ENCODE assay signal across 9 cellular contexts in genomic region chr12:11500222-11500860, GRCh38.
DNase-seq lines count a peak whose midpoint lies in the region; ATAC-seq and TF ChIP-seq lines count a peak whose summit lies in the region.
"Had no signal": no experiment of that assay in that cellular context is flagged by ENCODE, and none has a peak within 500 bp of the region (broad histone marks: within the 10 kb centered on the region; RNA-seq: fewer than 3 reads in every experiment).

No MANE protein-coding gene starts in this region.

- no peaks in the 10 kb centered on the region for H3K9me3 ChIP-seq in breast epithelium

- no peak for ATAC-seq in HG03159 (IDR thresholded peaks at IDR 0.05; ENCODE audit: unreplicated experiment)

- TF ChIP-seq CTCF in breast epithelium (IDR thresholded peaks at IDR 0.05) (no peak), coronary artery (IDR thresholded peaks at IDR 0.05) (no peak)

- H3K4me3 ChIP-seq in breast epithelium (no peak overlapping the region), coronary artery (no peak overlapping the region)

- H3K4me1 ChIP-seq in breast epithelium: no peaks in the 10 kb centered on the region

- no peak overlapping the region for H3K27ac ChIP-seq in breast epithelium
- no peak overlapping the region for H3K27ac ChIP-seq in coronary artery
- H3K27ac ChIP-seq: KMS-11 had no signal

- TF ChIP-seq POLR2A in breast epithelium (IDR thresholded peaks at IDR 0.05): no peak

- peaks cover 0 to 15% of the 10 kb centered on the region in 2 donors for H3K27me3 ChIP-seq in breast epithelium

- intact Hi-C loops in breast epithelium (cut with DNase I; ENCODE audit: low total_unique reads): no loop called here

- DNase-seq in GDM1 (lab: John Stamatoyannopoulos, UW) (peak; percentile 41), LoVo (ENCODE audit: low spot score) (peak; percentile 74), breast epithelium (ENCODE audit: low spot score in 2 of 2) (peak; percentile 65 to 90), iPS-NIHi11 (ENCODE audit: low spot score) (peak; percentile 97), coronary artery (ENCODE audit: low spot score) (no peak)
- DNase-seq in activated CD4-positive, CD25-positive, alpha-beta regulatory T cell treated with anti-CD3 and anti-CD28 coated beads, Interleukin-2, amount 50 U/mL, for 16 hours (ENCODE audit: low read depth, low spot score): peak; percentile 36
- DNase-seq in stimulated activated CD4-positive, alpha-beta T cell treated with anti-CD3 and anti-CD28 coated beads, Interleukin-12 subunit alpha, Interleukin-12 subunit beta, amount 100 ng/mL, for 24 hours (ENCODE audit: low read depth in 2 of 2): peak; percentile 51 to 74

- no peaks in the 10 kb centered on the region for H3K36me3 ChIP-seq in breast epithelium
